ENCODE assay signal across 21 cellular contexts in the genomic region with DNA sequence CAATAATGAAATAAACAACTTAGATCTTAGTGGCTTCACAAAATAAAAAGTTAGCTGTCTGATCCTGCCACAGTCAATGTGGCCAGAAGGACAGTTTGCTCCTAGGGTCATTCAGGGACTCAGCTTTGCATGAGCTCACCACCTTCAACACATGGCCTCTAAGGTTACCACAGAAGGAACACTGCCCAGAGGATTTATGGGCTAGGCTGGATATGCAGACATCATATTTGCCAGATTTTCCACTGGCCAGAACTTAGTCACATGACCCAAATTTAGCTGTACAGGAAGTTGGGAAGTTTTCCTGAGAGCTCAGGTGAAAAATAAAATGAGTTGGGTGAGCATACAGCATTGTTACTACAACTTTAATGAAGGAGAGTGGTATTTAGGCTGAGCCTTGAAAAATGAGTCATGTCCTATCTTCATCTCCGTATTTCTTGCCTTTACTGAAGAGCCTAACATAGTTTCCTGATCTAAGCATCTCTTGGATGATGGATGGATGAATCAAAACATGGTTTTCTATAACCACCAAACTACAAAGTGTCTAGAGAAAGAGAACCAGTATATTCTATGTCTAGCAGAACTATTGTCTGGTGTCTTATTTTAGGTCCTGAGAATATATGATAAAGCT. TPM values are rescaled to one million over a fixed set of nuclear protein-coding genes. Genes with fewer than 3 reads are reported as not detected.
"Had no signal": no experiment of that assay in that cellular context is flagged by ENCODE, and none has a peak within 500 bp of the region (broad histone marks: within the 10 kb centered on the region; RNA-seq: fewer than 3 reads in every experiment).

No MANE protein-coding gene starts in this region.

- H3K4me3 ChIP-seq: SJSA1 had no signal

- DNase-seq: activated CD4-positive, alpha-beta T cell treated with anti-CD3 and anti-CD28 coated beads for 36 hours; activated CD8-positive, alpha-beta memory T cell treated with anti-CD3 and anti-CD28 coated beads, Interleukin-2, amount 50 U/mL, for 4 hours; activated CD8-positive, alpha-beta T cell treated with anti-CD3 and anti-CD28 coated beads for 36 hours; activated gamma-delta T cell treated with Interleukin-2 at 50 U/mL for 16 hours; activated naive CD4-positive, alpha-beta T cell treated with anti-CD3 and anti-CD28 coated beads, Interleukin-2, amount 10 ng/mL, durations not matched to agents 7 days and 5 days; activated naive CD8-positive, alpha-beta T cell treated with anti-CD3 and anti-CD28 coated beads for 36 hours; activated T-cell treated with anti-CD3 and anti-CD28 coated beads, Interleukin-2, amount 50 U/mL, for 72 hours; brain microvascular endothelial cell; caudate nucleus; NCI-H1105 treated with DMSO at 0.1 percent for 48 hours; NCI-H1436 treated with DMSO at 0.1 percent for 48 hours; NCI-H187; NCI-H2081; NCI-H446; NCI-H524; T-cell; T-helper 2 cell; T1000 had no signal

- FAIRE-seq: HepG2 had no signal

- H3K27ac ChIP-seq: brain microvascular endothelial cell, SJSA1, VCaP had no signal

- H3K36me3 ChIP-seq: brain microvascular endothelial cell, SJSA1 had no signal

- H3K9me3 ChIP-seq: SJSA1 had no signal

- H3K27me3 ChIP-seq: brain microvascular endothelial cell, SJSA1 had no signal

- H3K4me1 ChIP-seq: SJSA1 had no signal

- ATAC-seq: activated CD4-positive, alpha-beta T cell treated with anti-CD3 and anti-CD28 coated beads for 36 hours; activated CD8-positive, alpha-beta T cell treated with anti-CD3 and anti-CD28 coated beads for 36 hours; activated T-cell treated with anti-CD3 and anti-CD28 coated beads, Interleukin-2, amount 50 U/mL, for 72 hours; HepG2; T-cell had no signal

RNA-seq across cellular contexts. Expression of gene TMEM108, which starts 54.9 kb away (rescaled TPM):
- total RNA-seq: activated CD4-positive, alpha-beta T cell treated with anti-CD3 and anti-CD28 coated beads for 36 hours; activated CD8-positive, alpha-beta T cell treated with anti-CD3 and anti-CD28 coated beads for 36 hours; activated naive CD8-positive, alpha-beta T cell treated with anti-CD3 and anti-CD28 coated beads for 36 hours; HepG2; SJSA1 had no signal
- polyA plus RNA-seq: HepG2 had no signal
